ENCODE assay signal across 1 cellular context in genomic region chr3:40680685-40681657, GRCh38.
TF ChIP-seq lines count a peak whose summit lies in the region.

No MANE protein-coding gene starts in this region.

TF ChIP-seq in GM23338, 12 proteins besides CTCF, POLR2A, EP300 and RAD21 (continued from another document):
- TF ChIP-seq ZNF462 (CRISPR knock-in tag; IDR thresholded peaks at IDR 0.05), result no peak
